ENCODE assay signal across 7 cellular contexts in genomic region chr16:4319454-4319853, GRCh38. TPM values are rescaled to one million over a fixed set of nuclear protein-coding genes. Genes with fewer than 3 reads are reported as not detected.
DNase-seq lines count a peak whose midpoint lies in the region; ATAC-seq and TF ChIP-seq lines count a peak whose summit lies in the region.

No MANE protein-coding gene starts in this region.

- H3K27ac Mint-ChIP-seq in activated CD4-positive, alpha-beta T cell treated with anti-CD3 and anti-CD28 coated beads, Interleukin-2, amount 10 ng/mL, durations not matched to agents 24 days and 14 days = no peak overlapping the region
- H3K27ac Mint-ChIP-seq in glutamatergic neuron (ENCODE audit: unreplicated experiment) = no peak overlapping the region
- H3K27ac Mint-ChIP-seq in stimulated activated memory B cell treated with anti-CD40 and anti-IgM and Interleukin-4, amounts not matched to agents 10 μg/mL and 1 μg/mL and 100 μg/mL, for 72 hours = no peak overlapping the region

- no peak overlapping the region for H3K4me3 Mint-ChIP-seq in activated CD4-positive, alpha-beta T cell treated with anti-CD3 and anti-CD28 coated beads, Interleukin-2, amount 10 ng/mL, durations not matched to agents 24 days and 14 days
- peak overlapping the region; percentile 46 for H3K4me3 Mint-ChIP-seq in glutamatergic neuron (ENCODE audit: unreplicated experiment)
- no peak overlapping the region for H3K4me3 Mint-ChIP-seq in stimulated activated memory B cell treated with anti-CD40 and anti-IgM and Interleukin-4, amounts not matched to agents 10 μg/mL and 1 μg/mL and 100 μg/mL, for 72 hours

- H3K4me1 Mint-ChIP-seq in activated CD4-positive, alpha-beta T cell treated with anti-CD3 and anti-CD28 coated beads, Interleukin-2, amount 10 ng/mL, durations not matched to agents 24 days and 14 days = peaks cover 14% of the 10 kb centered on the region
- peaks cover 11% of the 10 kb centered on the region for H3K4me1 Mint-ChIP-seq in glutamatergic neuron (ENCODE audit: low read depth, unreplicated experiment)
- peaks cover 33% of the 10 kb centered on the region for H3K4me1 Mint-ChIP-seq in stimulated activated memory B cell treated with anti-CD40 and anti-IgM and Interleukin-4, amounts not matched to agents 10 μg/mL and 1 μg/mL and 100 μg/mL, for 72 hours

- ATAC-seq in GM21390 (IDR thresholded peaks at IDR 0.05; ENCODE audit: unreplicated experiment) (peak; percentile 53), HG03139 (IDR thresholded peaks at IDR 0.05; ENCODE audit: unreplicated experiment) (no peak), HG03460 (IDR thresholded peaks at IDR 0.05; ENCODE audit: unreplicated experiment) (no peak)
- peak; percentile 78 for ATAC-seq in stimulated activated memory B cell treated with anti-CD40 and anti-IgM and Interleukin-4, amounts not matched to agents 10 μg/mL and 1 μg/mL and 100 μg/mL, for 72 hours

- peaks cover 6% of the 10 kb centered on the region for H3K27me3 Mint-ChIP-seq in activated CD4-positive, alpha-beta T cell treated with anti-CD3 and anti-CD28 coated beads, Interleukin-2, amount 10 ng/mL, durations not matched to agents 24 days and 14 days
- peaks cover 6% of the 10 kb centered on the region for H3K27me3 Mint-ChIP-seq in glutamatergic neuron (ENCODE audit: unreplicated experiment)
- H3K27me3 Mint-ChIP-seq in stimulated activated memory B cell treated with anti-CD40 and anti-IgM and Interleukin-4, amounts not matched to agents 10 μg/mL and 1 μg/mL and 100 μg/mL, for 72 hours = peaks cover 33% of the 10 kb centered on the region

- intact Hi-C loops in activated CD4-positive, alpha-beta T cell treated with anti-CD3 and anti-CD28 coated beads, Interleukin-2, amount 10 ng/mL, durations not matched to agents 24 days and 14 days (cut with micrococcal nuclease) = no loop called here

- no peaks in the 10 kb centered on the region for H3K9me3 Mint-ChIP-seq in activated CD4-positive, alpha-beta T cell treated with anti-CD3 and anti-CD28 coated beads, Interleukin-2, amount 10 ng/mL, durations not matched to agents 24 days and 14 days
- H3K9me3 Mint-ChIP-seq in glutamatergic neuron (ENCODE audit: unreplicated experiment) = peaks cover 9% of the 10 kb centered on the region
- no peaks in the 10 kb centered on the region for H3K9me3 Mint-ChIP-seq in stimulated activated memory B cell treated with anti-CD40 and anti-IgM and Interleukin-4, amounts not matched to agents 10 μg/mL and 1 μg/mL and 100 μg/mL, for 72 hours

- H3K36me3 Mint-ChIP-seq in activated CD4-positive, alpha-beta T cell treated with anti-CD3 and anti-CD28 coated beads, Interleukin-2, amount 10 ng/mL, durations not matched to agents 24 days and 14 days (ENCODE audit: low read depth) = no peaks in the 10 kb centered on the region
- H3K36me3 Mint-ChIP-seq in glutamatergic neuron (ENCODE audit: unreplicated experiment) = no peaks in the 10 kb centered on the region
- no peaks in the 10 kb centered on the region for H3K36me3 Mint-ChIP-seq in stimulated activated memory B cell treated with anti-CD40 and anti-IgM and Interleukin-4, amounts not matched to agents 10 μg/mL and 1 μg/mL and 100 μg/mL, for 72 hours

- peak; percentile 88 for DNase-seq in activated CD4-positive, alpha-beta T cell treated with anti-CD3 and anti-CD28 coated beads, Interleukin-2, amount 10 ng/mL, durations not matched to agents 24 days and 14 days
- DNase-seq in glutamatergic neuron (no peak), HK-2 (ENCODE audit: unreplicated experiment) (no peak)

- TF ChIP-seq CTCF in glutamatergic neuron (IDR thresholded peaks at IDR 0.05; ENCODE audit: partially characterized antibody, unreplicated experiment) = no peak

RNA-seq across cellular contexts. Expression of gene GLIS2, which starts 3.6 kb away (rescaled TPM):
- total RNA-seq in activated CD4-positive, alpha-beta T cell treated with anti-CD3 and anti-CD28 coated beads, Interleukin-2, amount 10 ng/mL, durations not matched to agents 24 days and 14 days = 1.0 and 1.4 TPM in 2 replicates
- 16.5 TPM for total RNA-seq in glutamatergic neuron (ENCODE audit: unreplicated experiment)

RNA-seq across cellular contexts. Expression of gene PAM16, which starts 31.7 kb away (rescaled TPM):
- total RNA-seq in activated CD4-positive, alpha-beta T cell treated with anti-CD3 and anti-CD28 coated beads, Interleukin-2, amount 10 ng/mL, durations not matched to agents 24 days and 14 days = 93.5 and 104 TPM in 2 replicates
- total RNA-seq in glutamatergic neuron (ENCODE audit: unreplicated experiment) = 33.1 TPM

RNA-seq across cellular contexts. Expression of gene TFAP4, which starts 46.6 kb away (rescaled TPM):
- 46.1 and 53.4 TPM in 2 replicates for total RNA-seq in activated CD4-positive, alpha-beta T cell treated with anti-CD3 and anti-CD28 coated beads, Interleukin-2, amount 10 ng/mL, durations not matched to agents 24 days and 14 days
- 13.0 TPM for total RNA-seq in glutamatergic neuron (ENCODE audit: unreplicated experiment)

RNA-seq across cellular contexts. Expression of gene VASN, which starts 52.2 kb away (rescaled TPM):
- 0.16 TPM in 1 of 2 replicates, not detected in the other for total RNA-seq in activated CD4-positive, alpha-beta T cell treated with anti-CD3 and anti-CD28 coated beads, Interleukin-2, amount 10 ng/mL, durations not matched to agents 24 days and 14 days
- 4.1 TPM for total RNA-seq in glutamatergic neuron (ENCODE audit: unreplicated experiment)

Comparison
In these comparisons a context has a peak if more than half of its experiments do, and no peak if none do; other contexts are left out.
1. ATAC-seq: peak in GM21390 (single experiment) and stimulated activated memory B cell treated with anti-CD40 and anti-IgM and Interleukin-4, amounts not matched to agents 10 μg/mL and 1 μg/mL and 100 μg/mL, for 72 hours (single experiment); none in HG03139 (single experiment) and HG03460 (single experiment).